8 cellular contexts compared by ENCODE assay signal in the genomic region with DNA sequence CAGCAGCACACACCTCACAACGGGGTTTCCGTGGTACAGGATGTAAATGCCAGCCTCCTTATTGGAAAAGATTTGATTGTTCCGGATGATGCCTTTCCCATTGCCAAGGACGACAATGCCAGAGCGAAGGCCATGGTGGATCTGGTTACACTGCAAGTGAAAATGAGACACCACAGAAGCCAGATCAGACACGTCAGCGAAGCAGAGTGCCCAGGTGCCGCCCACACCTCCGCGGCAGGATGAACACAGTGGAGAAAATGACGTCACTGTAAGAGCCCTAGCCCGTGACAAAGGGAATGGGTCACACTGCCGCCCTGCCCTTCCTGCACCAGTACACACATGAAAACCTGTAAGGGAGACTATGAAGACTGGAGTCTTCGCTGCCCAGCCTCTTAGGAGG. TPM values are rescaled to one million over a fixed set of nuclear protein-coding genes. Genes with fewer than 3 reads are reported as not detected.
DNase-seq lines count a peak whose midpoint lies in the region; ATAC-seq lines count a peak whose summit lies in the region.

No MANE protein-coding gene starts in this region.

- DNase-seq in NCI-H510A (lab: John Stamatoyannopoulos, UW), result peak; percentile 67
- DNase-seq in activated gamma-delta T cell treated with Interleukin-2 at 50 U/mL for 16 hours, result peak; percentile 26
- DNase-seq in sciatic nerve (ENCODE audit: low spot score), result no peak
- DNase-seq in NOMO-1 treated with DMSO at 0.1 percent for 48 hours (lab: John Stamatoyannopoulos, UW; ENCODE audit: unreplicated experiment), result no peak
- DNase-seq in NAMALWA (ENCODE audit: low spot score), result no peak
- DNase-seq in NCI-H774 (lab: John Stamatoyannopoulos, UW), result no peak

- ATAC-seq in GM19455 (IDR thresholded peaks at IDR 0.05; ENCODE audit: unreplicated experiment) (peak; percentile 55), sciatic nerve (peak; percentile 34), GM18520 (IDR thresholded peaks at IDR 0.05; ENCODE audit: unreplicated experiment) (no peak)

- intact Hi-C loops in sciatic nerve (cut with DNase I), result no loop called here

RNA-seq across cellular contexts. Expression of gene POLR1E, which starts 43.4 kb away (rescaled TPM):
- 19.4 TPM for total RNA-seq in sciatic nerve

RNA-seq across cellular contexts. Expression of gene FBXO10, which starts 47.1 kb away (rescaled TPM):
- 8.0 TPM for total RNA-seq in sciatic nerve

Comparison
In these comparisons a context has a peak if more than half of its experiments do, and no peak if none do; other contexts are left out.
1. DNase-seq: peak in NCI-H510A (single experiment) and activated gamma-delta T cell treated with Interleukin-2 at 50 U/mL for 16 hours (single experiment); none in sciatic nerve (single experiment), NOMO-1 treated with DMSO at 0.1 percent for 48 hours (single experiment), NAMALWA (single experiment) and NCI-H774 (single experiment).